In genomic region chr16:56977256-56977655, GRCh38 we compare ENCODE assay signal across 17 cellular contexts. TPM values are rescaled to one million over a fixed set of nuclear protein-coding genes. Genes with fewer than 3 reads are reported as not detected.
"Had no signal": no experiment of that assay in that cellular context is flagged by ENCODE, and none has a peak within 500 bp of the region (broad histone marks: within the 10 kb centered on the region; RNA-seq: fewer than 3 reads in every experiment).

No MANE protein-coding gene starts in this region.

- FAIRE-seq: astrocyte, bronchial epithelial cell, urothelium cell line had no signal

- H3K4me3 Mint-ChIP-seq: activated CD4-positive, alpha-beta memory T cell treated with anti-CD3 and anti-CD28 coated beads for 36 hours; activated CD8-positive, alpha-beta memory T cell treated with anti-CD3 and anti-CD28 coated beads, Interleukin-2, amount 10 ng/mL, durations not matched to agents 7 days and 5 days had no signal

- H3K27ac ChIP-seq: dorsolateral prefrontal cortex, gastroesophageal sphincter, right atrium auricular region, skin epidermis, stomach, thoracic aorta, WERI-Rb-1 had no signal

- H3K9me3 Mint-ChIP-seq: activated CD4-positive, alpha-beta memory T cell treated with anti-CD3 and anti-CD28 coated beads for 36 hours had no signal

- H3K4me3 ChIP-seq: dorsolateral prefrontal cortex, gastroesophageal sphincter, right atrium auricular region, skin epidermis, stomach, thoracic aorta had no signal

- DNase-seq: activated CD4-positive, alpha-beta memory T cell treated with anti-CD3 and anti-CD28 coated beads for 36 hours; activated CD8-positive, alpha-beta memory T cell treated with anti-CD3 and anti-CD28 coated beads, Interleukin-2, amount 10 ng/mL, durations not matched to agents 7 days and 5 days; activated effector memory CD4-positive, alpha-beta T cell treated with anti-CD3 and anti-CD28 coated beads, Interleukin-2, amount 50 U/mL, for 16 hours; activated T-cell treated with anti-CD3 and anti-CD28 coated beads, Interleukin-2, amount 50 U/mL, for 1 hour; naive thymus-derived CD4-positive, alpha-beta T cell; stimulated activated CD4-positive, alpha-beta T cell treated with anti-CD3 and anti-CD28 coated beads, Interleukin-4, amount 100 ng/mL, for 24 hours; stomach; WERI-Rb-1 had no signal

- H3K36me3 ChIP-seq: gastroesophageal sphincter, right atrium auricular region, stomach, thoracic aorta, WERI-Rb-1 had no signal

- H3K27me3 Mint-ChIP-seq: activated CD4-positive, alpha-beta memory T cell treated with anti-CD3 and anti-CD28 coated beads for 36 hours; activated CD8-positive, alpha-beta memory T cell treated with anti-CD3 and anti-CD28 coated beads, Interleukin-2, amount 10 ng/mL, durations not matched to agents 7 days and 5 days; naive thymus-derived CD4-positive, alpha-beta T cell had no signal

- H3K27ac Mint-ChIP-seq: activated CD4-positive, alpha-beta memory T cell treated with anti-CD3 and anti-CD28 coated beads for 36 hours; activated CD8-positive, alpha-beta memory T cell treated with anti-CD3 and anti-CD28 coated beads, Interleukin-2, amount 10 ng/mL, durations not matched to agents 7 days and 5 days; progenitor cell of endocrine pancreas had no signal

- H3K4me1 ChIP-seq: gastroesophageal sphincter, right atrium auricular region had no signal

- H3K27me3 ChIP-seq: dorsolateral prefrontal cortex, gastroesophageal sphincter, right atrium auricular region, stomach had no signal

- ATAC-seq: activated CD8-positive, alpha-beta memory T cell treated with anti-CD3 and anti-CD28 coated beads, Interleukin-2, amount 10 ng/mL, durations not matched to agents 7 days and 5 days; gastroesophageal sphincter; naive thymus-derived CD4-positive, alpha-beta T cell had no signal

- H3K9me3 ChIP-seq: gastroesophageal sphincter, right atrium auricular region, stomach, thoracic aorta had no signal

RNA-seq across cellular contexts. Expression of gene NLRC5, which starts 12.1 kb away (rescaled TPM):
- total RNA-seq: progenitor cell of endocrine pancreas had no signal

RNA-seq across cellular contexts. Expression of gene CETP, which starts 15.5 kb away (rescaled TPM):
- total RNA-seq: activated CD4-positive, alpha-beta memory T cell treated with anti-CD3 and anti-CD28 coated beads for 36 hours; activated CD8-positive, alpha-beta memory T cell treated with anti-CD3 and anti-CD28 coated beads, Interleukin-2, amount 10 ng/mL, durations not matched to agents 7 days and 5 days; astrocyte; bronchial epithelial cell; naive thymus-derived CD4-positive, alpha-beta T cell; progenitor cell of endocrine pancreas; right atrium auricular region; thoracic aorta had no signal
